Comparison of ENCODE assay signal across 1 cellular context in the genomic region with DNA sequence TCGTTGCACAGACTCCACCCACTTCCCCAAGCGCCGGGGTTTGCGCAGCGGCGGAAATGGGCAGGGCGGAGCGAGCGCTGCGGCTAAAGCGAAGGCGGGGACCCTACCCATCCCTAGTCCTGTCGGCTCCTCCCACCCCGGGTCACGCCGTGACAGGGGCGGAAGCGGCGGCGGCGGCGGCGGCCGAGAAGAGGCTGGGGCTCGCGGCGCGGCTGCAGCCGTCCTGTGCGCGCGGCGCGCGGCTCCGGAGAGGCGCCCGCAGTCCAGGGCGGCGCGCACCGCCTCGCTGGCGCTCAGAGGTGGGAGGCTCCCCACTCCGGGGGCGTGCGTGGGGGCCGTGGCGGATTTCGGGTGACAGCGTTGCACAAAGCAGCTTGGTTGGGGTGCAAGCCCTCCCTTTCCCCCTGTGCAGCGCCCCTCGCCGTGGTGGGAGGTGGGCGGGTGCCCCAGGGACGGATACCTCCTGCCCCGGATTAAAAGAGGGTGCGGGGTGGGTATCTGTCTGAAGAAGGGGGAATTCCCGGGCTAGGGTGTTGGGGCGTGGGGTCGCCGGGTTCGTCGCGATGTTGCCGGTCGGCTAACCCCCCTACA.
TF ChIP-seq lines count a peak whose summit lies in the region.

A gene with protein sequence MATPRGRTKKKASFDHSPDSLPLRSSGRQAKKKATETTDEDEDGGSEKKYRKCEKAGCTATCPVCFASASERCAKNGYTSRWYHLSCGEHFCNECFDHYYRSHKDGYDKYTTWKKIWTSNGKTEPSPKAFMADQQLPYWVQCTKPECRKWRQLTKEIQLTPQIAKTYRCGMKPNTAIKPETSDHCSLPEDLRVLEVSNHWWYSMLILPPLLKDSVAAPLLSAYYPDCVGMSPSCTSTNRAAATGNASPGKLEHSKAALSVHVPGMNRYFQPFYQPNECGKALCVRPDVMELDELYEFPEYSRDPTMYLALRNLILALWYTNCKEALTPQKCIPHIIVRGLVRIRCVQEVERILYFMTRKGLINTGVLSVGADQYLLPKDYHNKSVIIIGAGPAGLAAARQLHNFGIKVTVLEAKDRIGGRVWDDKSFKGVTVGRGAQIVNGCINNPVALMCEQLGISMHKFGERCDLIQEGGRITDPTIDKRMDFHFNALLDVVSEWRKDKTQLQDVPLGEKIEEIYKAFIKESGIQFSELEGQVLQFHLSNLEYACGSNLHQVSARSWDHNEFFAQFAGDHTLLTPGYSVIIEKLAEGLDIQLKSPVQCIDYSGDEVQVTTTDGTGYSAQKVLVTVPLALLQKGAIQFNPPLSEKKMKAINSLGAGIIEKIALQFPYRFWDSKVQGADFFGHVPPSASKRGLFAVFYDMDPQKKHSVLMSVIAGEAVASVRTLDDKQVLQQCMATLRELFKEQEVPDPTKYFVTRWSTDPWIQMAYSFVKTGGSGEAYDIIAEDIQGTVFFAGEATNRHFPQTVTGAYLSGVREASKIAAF (plus strand): TSS at position 150 of the 591 bp plus-strand sequence. CDS start 4,474 bp downstream, outside the sequence.

TF ChIP-seq in HEK293, 187 proteins besides CTCF, POLR2A, EP300 and RAD21 (continued from another document and continues in another):
- TF ChIP-seq, protein P1, sequence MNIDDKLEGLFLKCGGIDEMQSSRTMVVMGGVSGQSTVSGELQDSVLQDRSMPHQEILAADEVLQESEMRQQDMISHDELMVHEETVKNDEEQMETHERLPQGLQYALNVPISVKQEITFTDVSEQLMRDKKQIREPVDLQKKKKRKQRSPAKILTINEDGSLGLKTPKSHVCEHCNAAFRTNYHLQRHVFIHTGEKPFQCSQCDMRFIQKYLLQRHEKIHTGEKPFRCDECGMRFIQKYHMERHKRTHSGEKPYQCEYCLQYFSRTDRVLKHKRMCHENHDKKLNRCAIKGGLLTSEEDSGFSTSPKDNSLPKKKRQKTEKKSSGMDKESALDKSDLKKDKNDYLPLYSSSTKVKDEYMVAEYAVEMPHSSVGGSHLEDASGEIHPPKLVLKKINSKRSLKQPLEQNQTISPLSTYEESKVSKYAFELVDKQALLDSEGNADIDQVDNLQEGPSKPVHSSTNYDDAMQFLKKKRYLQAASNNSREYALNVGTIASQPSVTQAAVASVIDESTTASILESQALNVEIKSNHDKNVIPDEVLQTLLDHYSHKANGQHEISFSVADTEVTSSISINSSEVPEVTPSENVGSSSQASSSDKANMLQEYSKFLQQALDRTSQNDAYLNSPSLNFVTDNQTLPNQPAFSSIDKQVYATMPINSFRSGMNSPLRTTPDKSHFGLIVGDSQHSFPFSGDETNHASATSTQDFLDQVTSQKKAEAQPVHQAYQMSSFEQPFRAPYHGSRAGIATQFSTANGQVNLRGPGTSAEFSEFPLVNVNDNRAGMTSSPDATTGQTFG (tag by site-specific recombination; IDR thresholded peaks at IDR 0.05; ENCODE audit: borderline replicate concordance): no peak
- peak; percentile 77 for TF ChIP-seq ZFHX2 (tag by site-specific recombination; conservative IDR thresholded peaks at IDR 0.05)
- TF ChIP-seq, protein P2, sequence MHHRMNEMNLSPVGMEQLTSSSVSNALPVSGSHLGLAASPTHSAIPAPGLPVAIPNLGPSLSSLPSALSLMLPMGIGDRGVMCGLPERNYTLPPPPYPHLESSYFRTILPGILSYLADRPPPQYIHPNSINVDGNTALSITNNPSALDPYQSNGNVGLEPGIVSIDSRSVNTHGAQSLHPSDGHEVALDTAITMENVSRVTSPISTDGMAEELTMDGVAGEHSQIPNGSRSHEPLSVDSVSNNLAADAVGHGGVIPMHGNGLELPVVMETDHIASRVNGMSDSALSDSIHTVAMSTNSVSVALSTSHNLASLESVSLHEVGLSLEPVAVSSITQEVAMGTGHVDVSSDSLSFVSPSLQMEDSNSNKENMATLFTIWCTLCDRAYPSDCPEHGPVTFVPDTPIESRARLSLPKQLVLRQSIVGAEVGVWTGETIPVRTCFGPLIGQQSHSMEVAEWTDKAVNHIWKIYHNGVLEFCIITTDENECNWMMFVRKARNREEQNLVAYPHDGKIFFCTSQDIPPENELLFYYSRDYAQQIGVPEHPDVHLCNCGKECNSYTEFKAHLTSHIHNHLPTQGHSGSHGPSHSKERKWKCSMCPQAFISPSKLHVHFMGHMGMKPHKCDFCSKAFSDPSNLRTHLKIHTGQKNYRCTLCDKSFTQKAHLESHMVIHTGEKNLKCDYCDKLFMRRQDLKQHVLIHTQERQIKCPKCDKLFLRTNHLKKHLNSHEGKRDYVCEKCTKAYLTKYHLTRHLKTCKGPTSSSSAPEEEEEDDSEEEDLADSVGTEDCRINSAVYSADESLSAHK (tag by site-specific recombination; IDR thresholded peaks at IDR 0.05): 0 out of 2 replicates have a peak, but pooled peaks have one; percentile 9
- TF ChIP-seq YY2 (tag by site-specific recombination; IDR thresholded peaks at IDR 0.05): no peak
- no peak for TF ChIP-seq ZNF792 (tag by site-specific recombination; IDR thresholded peaks at IDR 0.05)
- no peak for TF ChIP-seq ZBTB17 (tag by site-specific recombination; IDR thresholded peaks at IDR 0.05)
- TF ChIP-seq, protein P3, sequence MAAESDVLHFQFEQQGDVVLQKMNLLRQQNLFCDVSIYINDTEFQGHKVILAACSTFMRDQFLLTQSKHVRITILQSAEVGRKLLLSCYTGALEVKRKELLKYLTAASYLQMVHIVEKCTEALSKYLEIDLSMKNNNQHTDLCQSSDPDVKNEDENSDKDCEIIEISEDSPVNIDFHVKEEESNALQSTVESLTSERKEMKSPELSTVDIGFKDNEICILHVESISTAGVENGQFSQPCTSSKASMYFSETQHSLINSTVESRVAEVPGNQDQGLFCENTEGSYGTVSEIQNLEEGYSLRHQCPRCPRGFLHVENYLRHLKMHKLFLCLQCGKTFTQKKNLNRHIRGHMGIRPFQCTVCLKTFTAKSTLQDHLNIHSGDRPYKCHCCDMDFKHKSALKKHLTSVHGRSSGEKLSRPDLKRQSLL (tag by site-specific recombination; IDR thresholded peaks at IDR 0.05): no peak
- no peak for TF ChIP-seq SP3 (tag by site-specific recombination; IDR thresholded peaks at IDR 0.05)
- 0 out of 2 replicates have a peak, but pooled peaks have one; percentile 10 for TF ChIP-seq ZBTB8A (tag by site-specific recombination; IDR thresholded peaks at IDR 0.05)
- no peak for TF ChIP-seq ZNF140 (tag by site-specific recombination; IDR thresholded peaks at IDR 0.05)
- peak; percentile 35; the same call in 1 of the 2 replicates for TF ChIP-seq WT1 (tag by site-specific recombination; IDR thresholded peaks at IDR 0.05)
- TF ChIP-seq ZNF266 (tag by site-specific recombination; IDR thresholded peaks at IDR 0.05; ENCODE audit: low read depth): no peak
- TF ChIP-seq RBAK (tag by site-specific recombination; IDR thresholded peaks at IDR 0.05): no peak
- TF ChIP-seq ELK4 (IDR thresholded peaks at IDR 0.05; ENCODE audit: borderline replicate concordance, low read depth, low read length): peak; percentile 78; the same call in 1 of the 2 replicates
- TF ChIP-seq OSR2 (tag by site-specific recombination; IDR thresholded peaks at IDR 0.05): no peak
- no peak for TF ChIP-seq TCF7L2 (IDR thresholded peaks at IDR 0.05; ENCODE audit: borderline replicate concordance, low read depth, low read length)
- no peak for TF ChIP-seq ZNF426 (tag by site-specific recombination; IDR thresholded peaks at IDR 0.05)
- 0 out of 2 replicates have a peak, but pooled peaks have one; percentile 23 for TF ChIP-seq ZNF501 (tag by site-specific recombination; IDR thresholded peaks at IDR 0.05)
- no peak for TF ChIP-seq ZNF529 (tag by site-specific recombination; IDR thresholded peaks at IDR 0.05; ENCODE audit: insufficient replicate concordance)
- no peak for TF ChIP-seq ZNF146 (tag by site-specific recombination; IDR thresholded peaks at IDR 0.05)
- no peak for TF ChIP-seq ZFP69B (tag by site-specific recombination; IDR thresholded peaks at IDR 0.05)
- TF ChIP-seq ZNF24 (tag by site-specific recombination; IDR thresholded peaks at IDR 0.05): no peak
- no peak for TF ChIP-seq ZFP41 (tag by site-specific recombination; IDR thresholded peaks at IDR 0.05; ENCODE audit: borderline replicate concordance)
- TF ChIP-seq IKZF3 (tag by site-specific recombination; IDR thresholded peaks at IDR 0.05): no peak
- TF ChIP-seq ZNF16 (tag by site-specific recombination; IDR thresholded peaks at IDR 0.05; ENCODE audit: low read depth): no peak
- TF ChIP-seq SCRT2 (tag by site-specific recombination; IDR thresholded peaks at IDR 0.05): no peak
- no peak for TF ChIP-seq ZNF558 (tag by site-specific recombination; IDR thresholded peaks at IDR 0.05)
- TF ChIP-seq HIC1 (tag by site-specific recombination; IDR thresholded peaks at IDR 0.05): no peak
- TF ChIP-seq SALL2 (tag by site-specific recombination; IDR thresholded peaks at IDR 0.05; ENCODE audit: borderline replicate concordance): no peak
- TF ChIP-seq ZNF768 (tag by site-specific recombination; IDR thresholded peaks at IDR 0.05): no peak
- TF ChIP-seq ZNF341 (tag by site-specific recombination; IDR thresholded peaks at IDR 0.05; ENCODE audit: low read depth): no peak
- no peak for TF ChIP-seq SETDB1 (IDR thresholded peaks at IDR 0.05; ENCODE audit: insufficient read length, low read length)
- TF ChIP-seq TRIM28 (IDR thresholded peaks at IDR 0.05; ENCODE audit: borderline replicate concordance, low read length): no peak
- TF ChIP-seq ZBTB10 (tag by site-specific recombination; IDR thresholded peaks at IDR 0.05): no peak
- TF ChIP-seq ZNF600 (tag by site-specific recombination; IDR thresholded peaks at IDR 0.05): no peak
- no peak for TF ChIP-seq ZNF560 (tag by site-specific recombination; IDR thresholded peaks at IDR 0.05; ENCODE audit: borderline replicate concordance)
- TF ChIP-seq ZNF626 (tag by site-specific recombination; IDR thresholded peaks at IDR 0.05): no peak
- no peak for TF ChIP-seq ZNF37A (tag by site-specific recombination; IDR thresholded peaks at IDR 0.05)
- TF ChIP-seq ZNF785 (tag by site-specific recombination; IDR thresholded peaks at IDR 0.05): no peak
- no peak for TF ChIP-seq ZNF776 (tag by site-specific recombination; IDR thresholded peaks at IDR 0.05; ENCODE audit: borderline replicate concordance)
- no peak for TF ChIP-seq ZFP37 (tag by site-specific recombination; IDR thresholded peaks at IDR 0.05)
- no peak for TF ChIP-seq ZNF791 (tag by site-specific recombination; IDR thresholded peaks at IDR 0.05)
- TF ChIP-seq ZNF292 (tag by site-specific recombination; IDR thresholded peaks at IDR 0.05; ENCODE audit: borderline replicate concordance, low read depth): no peak
